Comparison of ENCODE assay signal across 8 cellular contexts in the genomic region with DNA sequence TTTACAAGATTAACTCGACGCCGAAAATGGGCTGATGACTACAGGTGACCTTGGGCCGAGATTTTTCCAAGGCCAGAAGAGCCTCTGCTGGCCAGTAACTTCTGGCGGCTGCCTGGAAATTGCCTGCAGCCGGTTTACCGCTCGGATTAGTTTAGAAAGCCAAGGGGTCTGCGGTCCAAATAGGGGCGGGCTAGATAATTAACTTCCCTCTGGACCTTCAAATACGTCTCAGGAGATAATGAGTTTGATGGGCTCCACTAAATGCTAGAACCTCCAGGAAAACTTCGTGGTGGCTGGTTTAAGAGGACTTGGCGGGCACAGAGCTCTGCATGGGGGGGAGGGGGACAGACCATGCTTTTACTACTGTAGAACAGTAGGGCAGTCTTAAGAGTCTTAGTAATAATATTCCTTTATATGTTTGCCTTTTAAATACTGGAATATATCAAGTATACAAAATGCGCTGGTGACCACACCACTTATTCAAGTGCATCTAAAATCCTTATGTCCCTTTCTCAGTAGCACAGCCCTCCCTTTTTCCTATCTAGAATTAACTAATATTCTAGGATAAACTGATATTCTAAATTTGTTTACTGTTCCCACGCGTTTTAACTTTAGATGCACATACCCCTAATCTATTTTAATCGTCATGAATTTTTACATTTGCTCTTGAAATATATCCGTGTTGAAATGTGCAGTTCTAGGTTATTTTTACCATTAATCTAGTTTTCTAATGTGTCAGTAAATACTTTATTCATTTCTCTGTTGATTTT.
DNase-seq lines count a peak whose midpoint lies in the region; ATAC-seq and TF ChIP-seq lines count a peak whose summit lies in the region.

No MANE protein-coding gene starts in this region.

- peak overlapping the region; percentile 49 for H3K27ac ChIP-seq in mesenchymal stem cell (ENCODE audit: low read length, poor library complexity, severe bottlenecking)

- peaks cover 17% of the 10 kb centered on the region for H3K36me3 Mint-ChIP-seq in central memory CD8-positive, alpha-beta T cell (ENCODE audit: insufficient read depth)

- peak overlapping the region; percentile 90 for H3K4me3 Mint-ChIP-seq in central memory CD8-positive, alpha-beta T cell

- no peak overlapping the region for H4K91ac ChIP-seq in mesenchymal stem cell (ENCODE audit: low read length)

- no peak overlapping the region for H2BK12ac ChIP-seq in mesenchymal stem cell (ENCODE audit: low read length in 2 of 2)

- H3K27ac Mint-ChIP-seq in central memory CD8-positive, alpha-beta T cell (ENCODE audit: low read depth), result peak overlapping the region; percentile 93

- H3K18ac ChIP-seq in mesenchymal stem cell (ENCODE audit: low read depth in 1 of 2, low read length in 2 of 2), result peak overlapping the region in 1 of 2 experiments; percentile 2

- H2AK5ac ChIP-seq in mesenchymal stem cell (ENCODE audit: low read length, severe bottlenecking), result no peak overlapping the region

- H3K14ac ChIP-seq in mesenchymal stem cell (ENCODE audit: low read length in 2 of 2), result no peak overlapping the region

- H3K4ac ChIP-seq in mesenchymal stem cell (ENCODE audit: low read depth in 1 of 2, low read length in 2 of 2), result peak overlapping the region; percentile 62 to 97

- peak overlapping the region; percentile 86 for H3K4me2 ChIP-seq in mesenchymal stem cell (ENCODE audit: low read length, poor library complexity, severe bottlenecking)

- no peaks in the 10 kb centered on the region for H3K27me3 Mint-ChIP-seq in central memory CD8-positive, alpha-beta T cell

- 0% methylated on average over 13 of the region's 18 CpGs for WGBS in mesenchymal stem cell

- H3K36me3 ChIP-seq in mesenchymal stem cell (ENCODE audit: control insufficient read depth in 1 of 2, insufficient read depth in 2 of 2, low read depth in 1 of 2, low read length in 2 of 2), result peaks cover 0 to 17% of the 10 kb centered on the region in 2 experiments

- peak overlapping the region; percentile 19 for H2BK120ac ChIP-seq in mesenchymal stem cell (ENCODE audit: low read depth, low read length)

- peaks cover 6% of the 10 kb centered on the region for H3K4me1 ChIP-seq in mesenchymal stem cell (ENCODE audit: control insufficient read depth, insufficient read depth, low read depth, low read length)

- no peak overlapping the region for H4K8ac ChIP-seq in mesenchymal stem cell (ENCODE audit: low read length)

- ATAC-seq in central memory CD8-positive, alpha-beta T cell (replicated peaks; ENCODE audit: extremely low read depth, poor library complexity, severe bottlenecking), result peak; percentile 12

- peak overlapping the region; percentile 75 for H3K9ac ChIP-seq in mesenchymal stem cell (ENCODE audit: low read length)

- H3K23ac ChIP-seq in mesenchymal stem cell (ENCODE audit: low read length in 2 of 2), result no peak overlapping the region

- H3K9me3 ChIP-seq in mesenchymal stem cell (ENCODE audit: control insufficient read depth, low read length), result no peaks in the 10 kb centered on the region

- no peak overlapping the region for H2BK5ac ChIP-seq in mesenchymal stem cell (ENCODE audit: low read depth, low read length, poor library complexity, severe bottlenecking)

- TF ChIP-seq POLR2A in GM15510 (IDR thresholded peaks at IDR 0.05; ENCODE audit: borderline replicate concordance, extremely low read depth, insufficient read length), result peak; percentile 38

- peak overlapping the region; percentile 36 for H2AFZ ChIP-seq in mesenchymal stem cell (ENCODE audit: low read depth, low read length)

- no peak for TF ChIP-seq CTCF in HFF-Myc (IDR thresholded peaks at IDR 0.05; ENCODE audit: low read depth, low read length, missing control alignments)

- no peaks in the 10 kb centered on the region for H3K9me3 Mint-ChIP-seq in central memory CD8-positive, alpha-beta T cell

- peaks cover 12% of the 10 kb centered on the region for H3K79me1 ChIP-seq in mesenchymal stem cell (replicated peaks; ENCODE audit: low read length, poor library complexity, severe bottlenecking)

- H3K4me3 ChIP-seq in HFF-Myc (replicated peaks; ENCODE audit: low read depth, low read length) (peak overlapping the region; percentile 57), mesenchymal stem cell (ENCODE audit: insufficient read depth in 1 of 2, low read depth in 1 of 2, low read length in 2 of 2) (peak overlapping the region; percentile 78 to 84)

- peaks cover 36% of the 10 kb centered on the region for H3K4me1 Mint-ChIP-seq in central memory CD8-positive, alpha-beta T cell

- no peak for DNase-seq in HFF-Myc (ENCODE audit: extremely low read depth, low read depth)
- DNase-seq in NCI-H69 (lab: John Stamatoyannopoulos, UW), result peak; percentile 13
- no peak for DNase-seq in central memory CD8-positive, alpha-beta T cell (ENCODE audit: low spot score in 2 of 2)
- DNase-seq in mesenchymal stem cell, result peak; percentile 63
- DNase-seq in central memory CD4-positive, alpha-beta T cell, result no peak
- no peak for DNase-seq in glomerular visceral epithelial cell (ENCODE audit: extremely low spot score)
- no peak for DNase-seq in AG08396 (ENCODE audit: low spot score)

- H3K27me3 ChIP-seq in mesenchymal stem cell (ENCODE audit: control insufficient read depth in 1 of 2, insufficient read depth in 1 of 2, low read length in 2 of 2), result no peaks in the 10 kb centered on the region

- no peak overlapping the region for H2BK15ac ChIP-seq in mesenchymal stem cell (ENCODE audit: low read depth, poor library complexity, severe bottlenecking)

Comparison
In these comparisons a context has a peak if more than half of its experiments do, and no peak if none do; other contexts are left out.
1. DNase-seq: peak in NCI-H69 (single experiment) and mesenchymal stem cell (single experiment); none in HFF-Myc (single experiment), central memory CD8-positive, alpha-beta T cell (0 of 2), central memory CD4-positive, alpha-beta T cell (single experiment), glomerular visceral epithelial cell (single experiment) and AG08396 (single experiment).